Comparison of ENCODE assay signal across 9 cellular contexts in the genomic region with DNA sequence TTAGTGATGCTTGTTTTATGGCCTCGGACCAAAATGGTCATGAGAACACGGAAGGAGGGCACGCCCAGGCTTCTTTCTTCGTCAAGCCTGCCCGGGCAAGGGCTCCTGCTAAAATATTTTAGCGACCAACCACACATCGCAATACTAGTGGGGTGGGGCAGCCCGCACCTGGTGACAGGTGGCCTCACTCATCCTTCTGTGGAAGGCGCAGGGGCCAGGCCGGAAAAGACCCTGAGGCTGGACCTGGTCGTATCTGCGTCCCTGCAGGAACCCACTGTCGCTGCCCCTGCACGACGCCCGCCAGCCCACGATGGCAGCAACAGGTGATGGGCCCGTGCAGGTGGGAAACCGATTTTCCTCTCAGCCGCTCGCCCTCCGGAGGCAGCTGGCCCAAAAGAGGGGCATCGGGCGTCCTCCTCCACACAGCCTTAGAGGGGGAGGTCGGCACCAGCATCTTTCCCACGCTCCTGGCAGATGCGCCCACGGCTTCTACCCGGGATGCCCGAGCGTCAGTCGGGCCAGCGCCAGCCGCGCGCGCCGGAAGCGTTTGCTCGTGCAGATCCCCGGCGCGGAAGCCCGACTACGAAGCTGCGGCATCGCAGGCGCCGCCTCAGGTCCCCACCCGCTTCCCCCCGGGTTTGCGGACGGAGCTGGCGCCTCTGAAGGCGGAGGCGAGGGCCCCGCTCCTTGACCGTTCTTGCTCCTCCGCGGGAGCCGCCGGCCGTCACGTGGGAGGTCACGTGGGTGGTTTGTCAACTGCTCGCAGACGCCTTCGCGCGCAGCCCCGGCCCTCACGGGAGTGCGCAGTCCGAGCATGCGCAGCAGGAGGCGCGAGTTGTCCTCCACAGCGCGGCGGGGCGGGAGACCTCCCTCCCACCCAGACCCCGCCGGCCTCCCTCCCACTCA. TPM values are rescaled to one million over a fixed set of nuclear protein-coding genes. Genes with fewer than 3 reads are reported as not detected.
A peak's percentile ranks its signal among the peaks of the same experiment; 100 is the strongest.
DNase-seq lines count a peak whose midpoint lies in the region; ATAC-seq, FAIRE-seq and TF ChIP-seq lines count a peak whose summit lies in the region.
"Had no signal": no experiment of that assay in that cellular context is flagged by ENCODE, and none has a peak within 500 bp of the region (broad histone marks: within the 10 kb centered on the region; RNA-seq: fewer than 3 reads in every experiment).

No MANE protein-coding gene starts in this region.

- peaks cover 23% of the 10 kb centered on the region for H3K4me1 Mint-ChIP-seq in activated B cell treated with CpG ODN at 0.5 μM for 24 hours
- H3K4me1 Mint-ChIP-seq in immature natural killer cell, result peaks cover 28 to 38% of the 10 kb centered on the region in 2 donors

- H3K27me3 ChIP-seq in bronchial epithelial cell (ENCODE audit: control insufficient read depth, insufficient read depth, low read length) (no peaks in the 10 kb centered on the region), small intestine (ENCODE audit: control insufficient read depth in 2 of 2, insufficient read depth in 2 of 2, low read length in 2 of 2) (no peaks in the 10 kb centered on the region)

- H3K27ac ChIP-seq in small intestine (ENCODE audit: low read depth in 1 of 2, low read length in 1 of 2), result peak overlapping the region; percentile 34 to 85

- no peaks in the 10 kb centered on the region for H3K27me3 Mint-ChIP-seq in activated B cell treated with CpG ODN at 0.5 μM for 24 hours
- peaks cover 16 to 34% (median 17%) of the 10 kb centered on the region in 3 donors for H3K27me3 Mint-ChIP-seq in immature natural killer cell (ENCODE audit: low read depth in 3 of 3)

- ATAC-seq in HG03095 (IDR thresholded peaks at IDR 0.05; ENCODE audit: unreplicated experiment) (peak; percentile 48), activated B cell treated with CpG ODN at 0.5 μM for 24 hours (ENCODE audit: low read depth) (peak; percentile 68)

- no peaks in the 10 kb centered on the region for H3K4me1 ChIP-seq in small intestine (ENCODE audit: control insufficient read depth in 2 of 2, insufficient read depth in 1 of 2, low read depth in 1 of 2, low read length in 1 of 2)

- intact Hi-C loops in activated B cell treated with CpG ODN at 0.5 μM for 24 hours (cut with micrococcal nuclease), result loop anchor here (5.0 to 10.0 kb wide), 2 partner anchors 202 to 474 kb away; a partner anchor contains a TSS

- no peaks in the 10 kb centered on the region for H3K9me3 ChIP-seq in small intestine (ENCODE audit: control insufficient read depth, low read depth)

- H3K36me3 Mint-ChIP-seq in activated B cell treated with CpG ODN at 0.5 μM for 24 hours (ENCODE audit: low read depth) (peaks cover 4% of the 10 kb centered on the region), immature natural killer cell (no peaks in the 10 kb centered on the region)

- H3K4me3 ChIP-seq in bronchial epithelial cell (ENCODE audit: low read depth, low read length) (peak overlapping the region; percentile 41), small intestine (ENCODE audit: low read depth in 1 of 2, low read length in 2 of 2) (peak overlapping the region; percentile 40 to 52)

- WGBS in small intestine, 3 donors, result 9 to 14% (median 11%) methylated on average over 55 to 83 of the region's 83 CpGs

- POLR2A ChIA-PET in activated B cell treated with CpG ODN at 0.5 μM for 24 hours (lab: Charles Lee), result interaction anchor here (0.6 to 5.5 kb wide), 6 partner anchors 11 to 92 kb away, joined by 4 to 43 read pairs (median 6); a partner anchor contains a TSS

- TF ChIP-seq CTCF in activated B cell treated with CpG ODN at 0.5 μM for 24 hours (IDR thresholded peaks at IDR 0.05) (no peak), bronchial epithelial cell (IDR thresholded peaks at IDR 0.05; ENCODE audit: insufficient read depth, low read length, severe bottlenecking) (no peak)

- H3K4me3 Mint-ChIP-seq in activated B cell treated with CpG ODN at 0.5 μM for 24 hours (peak overlapping the region; percentile 88), immature natural killer cell (peak overlapping the region; percentile 67 to 78 (median 74))

- CTCF ChIA-PET in activated B cell treated with CpG ODN at 0.5 μM for 24 hours (lab: Charles Lee), result interaction anchor here (1.1 kb wide), 1 partner anchor 54 kb away, joined by 3 read pairs; no protein-coding TSS in a partner anchor

- H3K9me3 Mint-ChIP-seq in activated B cell treated with CpG ODN at 0.5 μM for 24 hours (no peaks in the 10 kb centered on the region), immature natural killer cell (no peaks in the 10 kb centered on the region)

- FAIRE-seq in bronchial epithelial cell (lab: Jason Lieb, UNC), result no peak
- no peak for FAIRE-seq in small intestine (lab: Jason Lieb, UNC)
- FAIRE-seq: G401.6 had no signal

- peak overlapping the region; percentile 20 for H3K27ac Mint-ChIP-seq in activated B cell treated with CpG ODN at 0.5 μM for 24 hours
- H3K27ac Mint-ChIP-seq in immature natural killer cell, result peak overlapping the region; percentile 84 to 96 (median 94)

- peak; percentile 84 for DNase-seq in SIG-M5 treated with dmso at 0.1 percent for 504 hours (lab: John Stamatoyannopoulos, UW; ENCODE audit: unreplicated experiment)
- DNase-seq in SIG-M5 (lab: John Stamatoyannopoulos, UW), result no peak
- DNase-seq in NCI-H2196 treated with DMSO at 0.1 percent for 48 hours (lab: John Stamatoyannopoulos, UW; ENCODE audit: unreplicated experiment), result peak; percentile 95
- peak; percentile 93 for DNase-seq in activated B cell treated with CpG ODN at 0.5 μM for 24 hours
- DNase-seq in bronchial epithelial cell (ENCODE audit: low read depth), result peak; percentile 78
- DNase-seq in immature natural killer cell, result peak; percentile 91 to 94 (median 92)
- DNase-seq in small intestine, result peak; percentile 95

- no peaks in the 10 kb centered on the region for H3K36me3 ChIP-seq in bronchial epithelial cell (ENCODE audit: control insufficient read depth, insufficient read depth, low read length)
- no peaks in the 10 kb centered on the region for H3K36me3 ChIP-seq in small intestine (ENCODE audit: control insufficient read depth in 2 of 2, insufficient read depth in 2 of 2, low read length in 2 of 2)

RNA-seq across cellular contexts. Expression of a gene that starts 22.8 kb away (rescaled TPM):
- total RNA-seq in activated B cell treated with CpG ODN at 0.5 μM for 24 hours (56.4 and 60.4 TPM in 2 replicates), bronchial epithelial cell (38.8 and 44.0 TPM in 2 replicates)
- polyA plus RNA-seq in immature natural killer cell (1 to 10 TPM; 1.9 to 9.7 (median 2.9) TPM), small intestine (10 to 100 TPM; 11.6 to 18.8 (median 17.2) TPM)

RNA-seq across cellular contexts. Expression of a gene that starts 38.2 kb away (rescaled TPM):
- total RNA-seq in activated B cell treated with CpG ODN at 0.5 μM for 24 hours (77.8 and 81.9 TPM in 2 replicates), bronchial epithelial cell (40.0 and 40.1 TPM in 2 replicates)
- polyA plus RNA-seq in immature natural killer cell (100 to 1,000 TPM; 149 to 192 (median 179) TPM), small intestine (10 to 100 TPM; 46.2 to 87.0 (median 53.5) TPM)

RNA-seq across cellular contexts. Expression of a gene that starts 46.2 kb away (rescaled TPM):
- total RNA-seq in activated B cell treated with CpG ODN at 0.5 μM for 24 hours (405 and 501 TPM in 2 replicates), bronchial epithelial cell (31.3 and 33.8 TPM in 2 replicates)
- polyA plus RNA-seq in immature natural killer cell (100 to 1,000 TPM; 182 to 246 (median 243) TPM), small intestine (10 to 100 TPM; 37.6 to 44.7 (median 37.8) TPM)

Comparison
In these comparisons a context has a peak if more than half of its experiments do, and no peak if none do; other contexts are left out.
1. RNA of a gene that starts 46.2 kb away (total RNA-seq): 405 to 501 TPM in activated B cell treated with CpG ODN at 0.5 μM for 24 hours; 31.3 to 33.8 TPM in bronchial epithelial cell; every median in the first group is over 10 times any median in the second.